8 cellular contexts compared by ENCODE assay signal in the genomic region with DNA sequence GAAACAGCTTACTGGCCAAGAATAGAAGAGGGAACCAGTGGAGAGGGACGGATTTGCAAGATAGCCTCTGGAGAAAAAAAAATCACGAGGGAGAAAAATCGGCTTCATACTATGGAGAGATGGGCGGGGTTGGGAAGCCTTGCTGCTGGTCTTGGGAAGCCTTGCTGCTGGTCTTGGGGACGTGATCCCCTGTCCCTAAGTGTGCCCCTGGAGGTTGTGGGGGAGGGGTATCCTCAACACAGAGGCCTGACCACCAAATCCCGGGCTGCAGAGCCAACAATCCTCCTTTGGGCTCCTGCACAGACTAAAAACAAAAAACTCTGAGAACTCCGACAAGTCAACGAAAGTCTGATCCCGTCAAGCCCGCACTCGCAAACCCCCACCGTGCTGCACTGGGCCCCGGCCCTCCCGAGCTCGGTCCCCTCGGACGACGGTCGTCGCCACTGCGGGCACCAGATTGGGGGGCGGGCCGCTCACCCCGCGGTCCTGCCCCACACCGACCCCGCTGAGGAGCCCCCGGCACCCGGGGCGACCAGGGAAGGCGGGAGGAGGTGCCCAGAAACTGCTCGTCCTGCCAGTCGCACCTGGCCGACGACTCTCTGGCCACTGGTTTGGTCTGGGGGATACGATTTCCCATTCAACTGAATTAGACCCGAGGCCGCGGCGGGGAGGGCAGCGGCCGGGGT. TPM values are rescaled to one million over a fixed set of nuclear protein-coding genes. Genes with fewer than 3 reads are reported as not detected.
A peak's percentile ranks its signal among the peaks of the same experiment; 100 is the strongest.
DNase-seq lines count a peak whose midpoint lies in the region; TF ChIP-seq lines count a peak whose summit lies in the region.

No MANE protein-coding gene starts in this region.

- H3K4me3 ChIP-seq in SJSA1, result peak overlapping the region; percentile 56
- H3K4me3 ChIP-seq in mucosa of rectum (ENCODE audit: low read length in 2 of 2), result peak overlapping the region; percentile 79 to 91
- peak overlapping the region; percentile 58 to 74 for H3K4me3 ChIP-seq in vagina

- H3K4me1 Mint-ChIP-seq in HFFc6 (ENCODE audit: low read depth), result no peaks in the 10 kb centered on the region; the same call in 1 of the 2 replicates
- peaks cover 4% of the 10 kb centered on the region for H3K4me1 Mint-ChIP-seq in endothelial cell (ENCODE audit: unreplicated experiment)

- H3K9me3 Mint-ChIP-seq in HFFc6 (no peaks in the 10 kb centered on the region), endothelial cell (ENCODE audit: unreplicated experiment) (no peaks in the 10 kb centered on the region)

- TF ChIP-seq POLR2A in vagina (IDR thresholded peaks at IDR 0.05), result no peak

- no peaks in the 10 kb centered on the region; the same call in 1 of the 2 replicates for H3K36me3 ChIP-seq in SJSA1
- H3K36me3 ChIP-seq in mucosa of rectum (ENCODE audit: control insufficient read depth in 2 of 2, insufficient read depth in 2 of 2, low read length in 2 of 2), result no peaks in the 10 kb centered on the region
- no peaks in the 10 kb centered on the region for H3K36me3 ChIP-seq in vagina

- intact Hi-C loops in vagina (cut with DNase I), result no loop called here

- H3K36me3 Mint-ChIP-seq in HFFc6 (ENCODE audit: low read depth) (no peaks in the 10 kb centered on the region), endothelial cell (ENCODE audit: low read depth, unreplicated experiment) (no peaks in the 10 kb centered on the region)

- H3K9me3 ChIP-seq in SJSA1 (replicated peaks) (peaks cover 6% of the 10 kb centered on the region; the same call in 1 of the 2 replicates), mucosa of rectum (ENCODE audit: control insufficient read depth in 2 of 2, low read length in 2 of 2) (no peaks in the 10 kb centered on the region), vagina (no peaks in the 10 kb centered on the region)

- H3K4me1 ChIP-seq in SJSA1 (replicated peaks) (peaks cover 15% of the 10 kb centered on the region), mucosa of rectum (ENCODE audit: control insufficient read depth in 2 of 2, insufficient read depth in 2 of 2, low read length in 2 of 2) (peaks cover 5 to 16% of the 10 kb centered on the region in 2 donors), vagina (peaks cover 14% of the 10 kb centered on the region)

- H3K27me3 Mint-ChIP-seq in HFFc6 (ENCODE audit: insufficient read depth) (peaks cover 18% of the 10 kb centered on the region), endothelial cell (ENCODE audit: unreplicated experiment) (peaks cover 11% of the 10 kb centered on the region)

- DNase-seq in D341Med (ENCODE audit: low spot score), result peak; percentile 23
- no peak for DNase-seq in HFFc6
- no peak for DNase-seq in SJSA1 (ENCODE audit: low read depth in 1 of 2, low spot score in 2 of 2)
- DNase-seq in endothelial cell (ENCODE audit: low spot score), result peak; percentile 11
- no peak for DNase-seq in vagina (ENCODE audit: extremely low spot score in 2 of 2)
- no peak for DNase-seq in AML-193 (lab: John Stamatoyannopoulos, UW)
- no peak for DNase-seq in CD1c-positive myeloid dendritic cell (ENCODE audit: extremely low spot score)

- TF ChIP-seq CTCF in HFFc6 (IDR thresholded peaks at IDR 0.05) (no peak), endothelial cell (IDR thresholded peaks at IDR 0.05; ENCODE audit: unreplicated experiment) (no peak), vagina (IDR thresholded peaks at IDR 0.05) (no peak)

- H3K27ac ChIP-seq in SJSA1, result no peak overlapping the region
- peak overlapping the region; percentile 78 to 83 for H3K27ac ChIP-seq in mucosa of rectum (ENCODE audit: low read depth in 2 of 2, low read length in 2 of 2)
- peak overlapping the region; percentile 74 for H3K27ac ChIP-seq in vagina

- no peak overlapping the region for H3K27ac Mint-ChIP-seq in HFFc6
- no peak overlapping the region for H3K27ac Mint-ChIP-seq in endothelial cell (ENCODE audit: unreplicated experiment)

- H3K4me3 Mint-ChIP-seq in HFFc6 (peak overlapping the region; percentile 68), endothelial cell (ENCODE audit: unreplicated experiment) (peak overlapping the region; percentile 89)

- H3K9ac ChIP-seq in mucosa of rectum (ENCODE audit: low read depth in 1 of 2, low read length in 2 of 2), result peak overlapping the region; percentile 61 to 91

- peaks cover 53% of the 10 kb centered on the region for H3K27me3 ChIP-seq in SJSA1 (replicated peaks)
- no peaks in the 10 kb centered on the region for H3K27me3 ChIP-seq in mucosa of rectum (ENCODE audit: control insufficient read depth in 2 of 2, insufficient read depth in 2 of 2, low read length in 2 of 2)
- no peaks in the 10 kb centered on the region for H3K27me3 ChIP-seq in vagina

RNA-seq across cellular contexts. Expression of gene MAP7, which starts 0.7 kb away (rescaled TPM):
- total RNA-seq in HFFc6 (2021; fragmentation: NEBNext Ultra II Directional; extraction: Animal tissue kit (Norgen Biotek cat#: 25700)), result under 1 TPM; 0.14 to 0.65 (median 0.51) TPM
- 0.11 TPM in 1 of 2 replicates, not detected in the other for total RNA-seq in SJSA1 (2014; rRNA removed; shearing (Covaris generic))
- 1.3 TPM for total RNA-seq in endothelial cell (ENCODE audit: unreplicated experiment)
- 9.3 TPM for total RNA-seq in vagina

Comparison
In these comparisons a context has a peak if more than half of its experiments do, and no peak if none do; other contexts are left out.
1. DNase-seq: peak in D341Med (single experiment) and endothelial cell (single experiment); none in HFFc6 (single experiment), SJSA1 (0 of 2), vagina (0 of 2), AML-193 (0 of 2) and CD1c-positive myeloid dendritic cell (single experiment).
2. Peak in every context shown above with its lines, with median percentiles within 50 percentile points of each other: H3K4me3 ChIP-seq.